ENCODE assay signal across 1 cellular context in the genomic region with DNA sequence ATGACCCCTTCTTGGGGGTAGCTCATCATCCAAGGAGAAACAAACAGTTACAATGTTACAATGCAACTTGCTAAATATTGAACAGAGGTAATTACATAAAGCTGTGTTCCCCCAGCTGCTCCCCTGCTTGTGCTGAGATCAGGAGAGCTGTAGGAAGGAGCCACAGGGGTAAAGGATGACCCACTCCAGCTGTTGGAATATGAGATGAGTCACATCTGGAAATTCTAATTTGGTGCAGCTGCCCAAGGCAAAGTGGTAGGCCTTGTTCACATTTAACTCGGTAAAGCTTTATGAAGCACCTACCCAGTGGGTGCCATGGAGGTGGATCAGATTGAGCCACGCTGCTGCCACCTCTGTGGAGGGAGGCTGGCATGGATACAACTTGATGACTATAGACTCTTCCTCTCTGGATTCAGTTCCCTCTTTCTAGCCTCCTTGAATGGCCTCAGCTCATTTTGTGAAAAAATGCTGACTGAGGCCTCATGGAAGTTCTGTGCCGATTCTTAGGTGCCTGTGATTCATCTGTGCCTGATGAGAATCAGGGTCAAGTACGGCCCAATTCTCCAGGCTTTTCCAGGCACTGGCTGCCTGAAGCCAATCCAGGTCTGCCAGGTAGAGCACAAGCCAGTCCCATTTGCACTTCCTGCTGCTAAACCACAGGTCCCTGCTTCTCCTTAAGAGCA.
TF ChIP-seq lines count a peak whose summit lies in the region.

No MANE protein-coding gene starts in this region.

TF ChIP-seq in WTC11, 78 proteins besides CTCF, POLR2A, EP300 and RAD21 (continued from another document):
- TF ChIP-seq, protein P1, sequence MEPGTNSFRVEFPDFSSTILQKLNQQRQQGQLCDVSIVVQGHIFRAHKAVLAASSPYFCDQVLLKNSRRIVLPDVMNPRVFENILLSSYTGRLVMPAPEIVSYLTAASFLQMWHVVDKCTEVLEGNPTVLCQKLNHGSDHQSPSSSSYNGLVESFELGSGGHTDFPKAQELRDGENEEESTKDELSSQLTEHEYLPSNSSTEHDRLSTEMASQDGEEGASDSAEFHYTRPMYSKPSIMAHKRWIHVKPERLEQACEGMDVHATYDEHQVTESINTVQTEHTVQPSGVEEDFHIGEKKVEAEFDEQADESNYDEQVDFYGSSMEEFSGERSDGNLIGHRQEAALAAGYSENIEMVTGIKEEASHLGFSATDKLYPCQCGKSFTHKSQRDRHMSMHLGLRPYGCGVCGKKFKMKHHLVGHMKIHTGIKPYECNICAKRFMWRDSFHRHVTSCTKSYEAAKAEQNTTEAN (CRISPR knock-in tag; IDR thresholded peaks at IDR 0.05): no peak
- no peak for TF ChIP-seq HMGA2 (CRISPR knock-in tag; IDR thresholded peaks at IDR 0.05)
- TF ChIP-seq, protein P2, sequence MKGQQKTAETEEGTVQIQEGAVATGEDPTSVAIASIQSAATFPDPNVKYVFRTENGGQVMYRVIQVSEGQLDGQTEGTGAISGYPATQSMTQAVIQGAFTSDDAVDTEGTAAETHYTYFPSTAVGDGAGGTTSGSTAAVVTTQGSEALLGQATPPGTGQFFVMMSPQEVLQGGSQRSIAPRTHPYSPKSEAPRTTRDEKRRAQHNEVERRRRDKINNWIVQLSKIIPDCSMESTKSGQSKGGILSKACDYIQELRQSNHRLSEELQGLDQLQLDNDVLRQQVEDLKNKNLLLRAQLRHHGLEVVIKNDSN (CRISPR knock-in tag; IDR thresholded peaks at IDR 0.05): no peak
TF ChIP-seq in WTC11: peak in this region for 0.
